15 cellular contexts compared by ENCODE assay signal in genomic region chr2:74260495-74260894, GRCh38.
DNase-seq lines count a peak whose midpoint lies in the region; ATAC-seq and TF ChIP-seq lines count a peak whose summit lies in the region.
"Had no signal": no experiment of that assay in that cellular context is flagged by ENCODE, and none has a peak within 500 bp of the region (broad histone marks: within the 10 kb centered on the region; RNA-seq: fewer than 3 reads in every experiment).

No MANE protein-coding gene starts in this region.

- no peak for TF ChIP-seq CTCF in neural progenitor cell (IDR thresholded peaks at IDR 0.05)

- H3K4me1 ChIP-seq in CD4-positive, alpha-beta memory T cell (ENCODE audit: insufficient read depth, low read length), result no peaks in the 10 kb centered on the region
- H3K4me1 ChIP-seq in neural progenitor cell, result peaks cover 8% of the 10 kb centered on the region
- H3K4me1 ChIP-seq in naive thymus-derived CD4-positive, alpha-beta T cell (ENCODE audit: control insufficient read depth in 2 of 2, insufficient read depth in 2 of 2, low read length in 2 of 2), result no peaks in the 10 kb centered on the region
- H3K4me1 ChIP-seq: Caco-2 had no signal

- H4K20me1 ChIP-seq in neural progenitor cell (ENCODE audit: low read depth), result no peaks in the 10 kb centered on the region

- H3K27ac Mint-ChIP-seq in activated CD4-positive, alpha-beta T cell treated with anti-CD3 and anti-CD28 coated beads, Interleukin-2, amount 10 ng/mL, durations not matched to agents 7 days and 5 days, result peak overlapping the region; percentile 32
- no peak overlapping the region for H3K27ac Mint-ChIP-seq in activated CD4-positive, alpha-beta T cell treated with anti-CD3 and anti-CD28 coated beads for 36 hours
- H3K27ac Mint-ChIP-seq in CD4-positive, alpha-beta memory T cell, result peak overlapping the region in 5 of 7 donors; percentile 30 to 77 (median 43)
- H3K27ac Mint-ChIP-seq in activated T-helper 17 cell treated with anti-CD3 and anti-CD28 coated beads, Interleukin-2, amount 50 U/mL, for 72 hours, result peak overlapping the region; percentile 5
- peak overlapping the region; percentile 13 for H3K27ac Mint-ChIP-seq in neural progenitor cell
- peak overlapping the region in 2 of 9 donors; percentile 19 to 52 for H3K27ac Mint-ChIP-seq in naive thymus-derived CD4-positive, alpha-beta T cell

- no peak overlapping the region for H3K4me2 ChIP-seq in neural progenitor cell

- no peak for ATAC-seq in activated CD4-positive, alpha-beta T cell treated with anti-CD3 and anti-CD28 coated beads for 36 hours
- ATAC-seq in activated T-helper 17 cell treated with anti-CD3 and anti-CD28 coated beads, Interleukin-2, amount 50 U/mL, for 72 hours (replicated peaks), result no peak
- ATAC-seq in naive thymus-derived CD4-positive, alpha-beta T cell, result no peak
- no peak for ATAC-seq in activated CD4-positive, CD25-positive, alpha-beta regulatory T cell treated with anti-CD3 and anti-CD28 coated beads, Interleukin-2, amount 50 U/mL, for 24 hours

- H3K4me3 ChIP-seq in CD4-positive, alpha-beta memory T cell (ENCODE audit: low read length in 2 of 2), result no peak overlapping the region
- no peak overlapping the region for H3K4me3 ChIP-seq in neural progenitor cell
- no peak overlapping the region for H3K4me3 ChIP-seq in naive thymus-derived CD4-positive, alpha-beta T cell (ENCODE audit: low read length)

- no peaks in the 10 kb centered on the region for H3K27me3 Mint-ChIP-seq in activated CD4-positive, alpha-beta T cell treated with anti-CD3 and anti-CD28 coated beads, Interleukin-2, amount 10 ng/mL, durations not matched to agents 7 days and 5 days
- H3K27me3 Mint-ChIP-seq in activated CD4-positive, alpha-beta T cell treated with anti-CD3 and anti-CD28 coated beads for 36 hours, result no peaks in the 10 kb centered on the region
- H3K27me3 Mint-ChIP-seq in CD4-positive, alpha-beta memory T cell, result no peaks in the 10 kb centered on the region
- H3K27me3 Mint-ChIP-seq in activated T-helper 17 cell treated with anti-CD3 and anti-CD28 coated beads, Interleukin-2, amount 50 U/mL, for 72 hours, result no peaks in the 10 kb centered on the region
- H3K27me3 Mint-ChIP-seq in neural progenitor cell (ENCODE audit: insufficient read depth, low read depth), result peaks cover 11% of the 10 kb centered on the region
- no peaks in the 10 kb centered on the region for H3K27me3 Mint-ChIP-seq in naive thymus-derived CD4-positive, alpha-beta T cell
- H3K27me3 Mint-ChIP-seq: CD8-positive, alpha-beta memory T cell had no signal

- H3K9me3 ChIP-seq in CD4-positive, alpha-beta memory T cell (ENCODE audit: control insufficient read depth in 1 of 2, low read length in 2 of 2), result no peaks in the 10 kb centered on the region
- H3K9me3 ChIP-seq in neural progenitor cell (ENCODE audit: low read depth), result no peaks in the 10 kb centered on the region
- no peaks in the 10 kb centered on the region for H3K9me3 ChIP-seq in naive thymus-derived CD4-positive, alpha-beta T cell (ENCODE audit: control insufficient read depth in 2 of 3, low read length in 3 of 3)
- H3K9me3 ChIP-seq: Caco-2 had no signal

- no peaks in the 10 kb centered on the region for H3K27me3 ChIP-seq in CD4-positive, alpha-beta memory T cell (ENCODE audit: insufficient read depth, low read length)
- H3K27me3 ChIP-seq in neural progenitor cell, result no peaks in the 10 kb centered on the region
- H3K27me3 ChIP-seq in naive thymus-derived CD4-positive, alpha-beta T cell (ENCODE audit: control insufficient read depth in 2 of 2, insufficient read depth in 2 of 2, low read length in 2 of 2), result no peaks in the 10 kb centered on the region

- intact Hi-C loops in activated CD4-positive, alpha-beta T cell treated with anti-CD3 and anti-CD28 coated beads for 36 hours (cut with DNase I, micrococcal nuclease), result no loop called here
- intact Hi-C loops in CD4-positive, alpha-beta memory T cell (cut with micrococcal nuclease), result no loop called here
- intact Hi-C loops in naive thymus-derived CD4-positive, alpha-beta T cell (cut with micrococcal nuclease), result no loop called here

- H2AFZ ChIP-seq in neural progenitor cell (replicated peaks), result no peak overlapping the region

- no peaks in the 10 kb centered on the region for H3K36me3 ChIP-seq in CD4-positive, alpha-beta memory T cell (ENCODE audit: insufficient read depth, low read length)
- no peaks in the 10 kb centered on the region for H3K36me3 ChIP-seq in neural progenitor cell
- H3K36me3 ChIP-seq in naive thymus-derived CD4-positive, alpha-beta T cell (ENCODE audit: control insufficient read depth in 2 of 3, insufficient read depth in 3 of 3, low read length in 3 of 3), result no peaks in the 10 kb centered on the region

- no peaks in the 10 kb centered on the region for H3K9me3 Mint-ChIP-seq in activated CD4-positive, alpha-beta T cell treated with anti-CD3 and anti-CD28 coated beads, Interleukin-2, amount 10 ng/mL, durations not matched to agents 7 days and 5 days
- H3K9me3 Mint-ChIP-seq in activated CD4-positive, alpha-beta T cell treated with anti-CD3 and anti-CD28 coated beads for 36 hours (ENCODE audit: low read depth), result no peaks in the 10 kb centered on the region
- H3K9me3 Mint-ChIP-seq in CD4-positive, alpha-beta memory T cell, result no peaks in the 10 kb centered on the region
- no peaks in the 10 kb centered on the region for H3K9me3 Mint-ChIP-seq in activated T-helper 17 cell treated with anti-CD3 and anti-CD28 coated beads, Interleukin-2, amount 50 U/mL, for 72 hours
- no peaks in the 10 kb centered on the region for H3K9me3 Mint-ChIP-seq in neural progenitor cell
- no peaks in the 10 kb centered on the region for H3K9me3 Mint-ChIP-seq in naive thymus-derived CD4-positive, alpha-beta T cell
- H3K9me3 Mint-ChIP-seq: CD14-positive monocyte; CD8-positive, alpha-beta memory T cell had no signal

- no peak for DNase-seq in activated CD4-positive, alpha-beta T cell treated with anti-CD3 and anti-CD28 coated beads, Interleukin-2, amount 10 ng/mL, durations not matched to agents 7 days and 5 days
- no peak for DNase-seq in activated CD4-positive, alpha-beta T cell treated with anti-CD3 and anti-CD28 coated beads for 36 hours
- DNase-seq in CD4-positive, alpha-beta memory T cell, result no peak
- DNase-seq in neural progenitor cell (ENCODE audit: low spot score) (no peak), SW 1271 (lab: John Stamatoyannopoulos, UW) (no peak)
- DNase-seq in naive thymus-derived CD4-positive, alpha-beta T cell, result no peak
- DNase-seq: Caco-2; CD8-positive, alpha-beta memory T cell; DND-41; GF-D8 had no signal

- no peak overlapping the region for H3K4me3 Mint-ChIP-seq in activated CD4-positive, alpha-beta T cell treated with anti-CD3 and anti-CD28 coated beads, Interleukin-2, amount 10 ng/mL, durations not matched to agents 7 days and 5 days
- no peak overlapping the region for H3K4me3 Mint-ChIP-seq in activated CD4-positive, alpha-beta T cell treated with anti-CD3 and anti-CD28 coated beads for 36 hours
- H3K4me3 Mint-ChIP-seq in CD4-positive, alpha-beta memory T cell, result no peak overlapping the region
- no peak overlapping the region for H3K4me3 Mint-ChIP-seq in activated T-helper 17 cell treated with anti-CD3 and anti-CD28 coated beads, Interleukin-2, amount 50 U/mL, for 72 hours
- no peak overlapping the region for H3K4me3 Mint-ChIP-seq in neural progenitor cell
- H3K4me3 Mint-ChIP-seq in naive thymus-derived CD4-positive, alpha-beta T cell, result no peak overlapping the region
- H3K4me3 Mint-ChIP-seq: CD14-positive monocyte; CD8-positive, alpha-beta memory T cell had no signal

- CTCF ChIA-PET in activated CD4-positive, alpha-beta T cell treated with anti-CD3 and anti-CD28 coated beads, Interleukin-2, amount 10 ng/mL, durations not matched to agents 7 days and 5 days (lab: Charles Lee), result interaction anchor here (1.0 to 2.2 kb wide), 3 partner anchors 10 to 109 kb away, joined by 3 to 8 read pairs (median 4); no protein-coding TSS in a partner anchor
- CTCF ChIA-PET in activated CD4-positive, alpha-beta T cell treated with anti-CD3 and anti-CD28 coated beads for 36 hours (lab: Charles Lee), result interaction anchor here (0.8 to 1.4 kb wide), 3 partner anchors 74 to 131 kb away, joined by 3 to 4 read pairs (median 3); no protein-coding TSS in a partner anchor
- CTCF ChIA-PET in CD4-positive, alpha-beta memory T cell (lab: Charles Lee; ENCODE audit: partially characterized antibody), result interaction anchor here (1.8 to 2.8 kb wide), 2 partner anchors 11 to 74 kb away, joined by 5 to 12 read pairs; no protein-coding TSS in a partner anchor
- CTCF ChIA-PET in naive thymus-derived CD4-positive, alpha-beta T cell (lab: Charles Lee), result interaction anchor here (1.4 kb wide), 1 partner anchor 11 kb away, joined by 3 read pairs; no protein-coding TSS in a partner anchor

- H3K4me1 Mint-ChIP-seq in activated CD4-positive, alpha-beta T cell treated with anti-CD3 and anti-CD28 coated beads, Interleukin-2, amount 10 ng/mL, durations not matched to agents 7 days and 5 days, result peaks cover 6% of the 10 kb centered on the region
- no peaks in the 10 kb centered on the region for H3K4me1 Mint-ChIP-seq in activated CD4-positive, alpha-beta T cell treated with anti-CD3 and anti-CD28 coated beads for 36 hours
- no peaks in the 10 kb centered on the region for H3K4me1 Mint-ChIP-seq in CD4-positive, alpha-beta memory T cell
- H3K4me1 Mint-ChIP-seq in activated T-helper 17 cell treated with anti-CD3 and anti-CD28 coated beads, Interleukin-2, amount 50 U/mL, for 72 hours, result no peaks in the 10 kb centered on the region
- H3K4me1 Mint-ChIP-seq in neural progenitor cell, result peaks cover 12% of the 10 kb centered on the region
- H3K4me1 Mint-ChIP-seq in naive thymus-derived CD4-positive, alpha-beta T cell, result peaks cover 0 to 8% (median 0%) of the 10 kb centered on the region in 7 donors
- H3K4me1 Mint-ChIP-seq: CD8-positive, alpha-beta memory T cell had no signal

- H3K9ac ChIP-seq in neural progenitor cell, result no peak overlapping the region

- H3K36me3 Mint-ChIP-seq in activated CD4-positive, alpha-beta T cell treated with anti-CD3 and anti-CD28 coated beads, Interleukin-2, amount 10 ng/mL, durations not matched to agents 7 days and 5 days (ENCODE audit: low read depth), result no peaks in the 10 kb centered on the region
- no peaks in the 10 kb centered on the region for H3K36me3 Mint-ChIP-seq in activated CD4-positive, alpha-beta T cell treated with anti-CD3 and anti-CD28 coated beads for 36 hours (ENCODE audit: low read depth)
- peaks cover 12 to 40% of the 10 kb centered on the region in 2 donors for H3K36me3 Mint-ChIP-seq in CD4-positive, alpha-beta memory T cell
- no peaks in the 10 kb centered on the region for H3K36me3 Mint-ChIP-seq in activated T-helper 17 cell treated with anti-CD3 and anti-CD28 coated beads, Interleukin-2, amount 50 U/mL, for 72 hours (ENCODE audit: low read depth)
- H3K36me3 Mint-ChIP-seq in neural progenitor cell, result peaks cover 2% of the 10 kb centered on the region
- H3K36me3 Mint-ChIP-seq in naive thymus-derived CD4-positive, alpha-beta T cell, result peaks cover 0 to 52% (median 15%) of the 10 kb centered on the region in 5 donors
- H3K36me3 Mint-ChIP-seq: CD14-positive monocyte had no signal

- POLR2A ChIA-PET in activated CD4-positive, alpha-beta T cell treated with anti-CD3 and anti-CD28 coated beads, Interleukin-2, amount 10 ng/mL, durations not matched to agents 7 days and 5 days (lab: Charles Lee), result no interaction called here
- POLR2A ChIA-PET in activated CD4-positive, alpha-beta T cell treated with anti-CD3 and anti-CD28 coated beads for 36 hours (lab: Charles Lee), result no interaction called here
- POLR2A ChIA-PET in CD4-positive, alpha-beta memory T cell (lab: Charles Lee; ENCODE audit: partially characterized antibody), result no interaction called here
- POLR2A ChIA-PET in naive thymus-derived CD4-positive, alpha-beta T cell (lab: Charles Lee), result interaction anchor here (1.0 kb wide), 1 partner anchor 26 kb away, joined by 3 read pairs; no protein-coding TSS in a partner anchor

- no peaks in the 10 kb centered on the region for H3K79me2 ChIP-seq in neural progenitor cell (ENCODE audit: low read depth)

- H3K27ac ChIP-seq in CD4-positive, alpha-beta memory T cell (ENCODE audit: low read depth, low read length), result no peak overlapping the region
- no peak overlapping the region for H3K27ac ChIP-seq in neural progenitor cell
- no peak overlapping the region for H3K27ac ChIP-seq in naive thymus-derived CD4-positive, alpha-beta T cell (ENCODE audit: low read depth, low read length)
- H3K27ac ChIP-seq: 22Rv1, HL-60 had no signal

- peaks cover 2% of the 10 kb centered on the region for H3F3A ChIP-seq in neural progenitor cell (ENCODE audit: low read depth)
